In genomic region chr17:1035546-1036170, GRCh38 we compare ENCODE assay signal across 23 cellular contexts. TPM values are rescaled to one million over a fixed set of nuclear protein-coding genes. Genes with fewer than 3 reads are reported as not detected.
DNase-seq lines count a peak whose midpoint lies in the region; TF ChIP-seq lines count a peak whose summit lies in the region.
"Had no signal": no experiment of that assay in that cellular context is flagged by ENCODE, and none has a peak within 500 bp of the region (broad histone marks: within the 10 kb centered on the region; RNA-seq: fewer than 3 reads in every experiment).

No MANE protein-coding gene starts in this region.

- no peak for TF ChIP-seq CTCF in SK-N-SH (IDR thresholded peaks at IDR 0.05)
- TF ChIP-seq CTCF in mesothelial cell of epicardium (IDR thresholded peaks at IDR 0.05; ENCODE audit: unreplicated experiment) = no peak

- H3K4me3 ChIP-seq in BLaER1 (no peak overlapping the region), SK-N-SH (ENCODE audit: low read depth in 2 of 2, low read length in 1 of 2) (no peak overlapping the region)
- H3K4me3 ChIP-seq: BLaER1 treated with 17β-estradiol and CSF1 and Interleukin-3, amounts not matched to agents 10 nM and 100 nM; gastroesophageal sphincter; HAP-1; ovary; right atrium auricular region had no signal

- H3K4me1 ChIP-seq in BLaER1 (peaks cover 66% of the 10 kb centered on the region), SK-N-SH (ENCODE audit: control insufficient read depth in 1 of 2, insufficient read depth in 2 of 2, low read depth in 1 of 2, low read length in 1 of 2) (peaks cover 0 to 19% of the 10 kb centered on the region in 2 experiments; a peak in 1 of 4 replicates)
- H3K4me1 ChIP-seq: HAP-1 had no signal

- peaks cover 3% of the 10 kb centered on the region for H3F3A ChIP-seq in SK-N-SH (replicated peaks; ENCODE audit: insufficient read depth)

- no peaks in the 10 kb centered on the region for H3K9me2 ChIP-seq in SK-N-SH

- H4K20me1 ChIP-seq in BLaER1 = peaks cover 30% of the 10 kb centered on the region
- H4K20me1 ChIP-seq in SK-N-SH (ENCODE audit: insufficient read depth) = peaks cover 54% of the 10 kb centered on the region

- peak overlapping the region; percentile 43 for H3K27ac Mint-ChIP-seq in mesothelial cell of epicardium
- H3K27ac Mint-ChIP-seq: activated CD8-positive, alpha-beta memory T cell treated with anti-CD3 and anti-CD28 coated beads, Interleukin-2, amount 10 ng/mL, durations not matched to agents 7 days and 5 days; activated naive CD8-positive, alpha-beta T cell treated with anti-CD3 and anti-CD28 coated beads for 36 hours; T-helper 17 cell had no signal

- H3K27ac ChIP-seq in BLaER1 (no peak overlapping the region), SK-N-SH (ENCODE audit: low read depth in 2 of 2, low read length in 1 of 2) (no peak overlapping the region; a peak in 1 of 4 replicates)
- H3K27ac ChIP-seq: BLaER1 treated with 17β-estradiol and CSF1 and Interleukin-3, amounts not matched to agents 10 nM and 100 nM; ovary; right atrium auricular region had no signal

- H3K27me3 Mint-ChIP-seq in mesothelial cell of epicardium (ENCODE audit: low read depth) = peaks cover 8% of the 10 kb centered on the region
- H3K27me3 Mint-ChIP-seq: activated CD8-positive, alpha-beta memory T cell treated with anti-CD3 and anti-CD28 coated beads, Interleukin-2, amount 10 ng/mL, durations not matched to agents 7 days and 5 days; activated naive CD8-positive, alpha-beta T cell treated with anti-CD3 and anti-CD28 coated beads for 36 hours; naive B cell; T-helper 17 cell had no signal

- no peaks in the 10 kb centered on the region for H3K36me3 Mint-ChIP-seq in mesothelial cell of epicardium
- H3K36me3 Mint-ChIP-seq: naive B cell had no signal

- H3K9ac ChIP-seq in BLaER1 (no peak overlapping the region), SK-N-SH (no peak overlapping the region)

- CTCF ChIA-PET in SK-N-SH (lab: Yijun Ruan, JAX) = interaction anchor here (1.2 to 3.2 kb wide), 2 partner anchors 20 to 55 kb away, joined by 3 to 13 read pairs; no protein-coding TSS in a partner anchor

- no peak for TF ChIP-seq EP300 in SK-N-SH (IDR thresholded peaks at IDR 0.05; ENCODE audit: borderline replicate concordance in 1 of 2, low read depth in 1 of 2, low read length in 1 of 2)

- H2AFZ ChIP-seq in SK-N-SH (ENCODE audit: low read depth) = no peak overlapping the region

- H3K4me2 ChIP-seq in BLaER1 (peak overlapping the region; percentile 49), SK-N-SH (no peak overlapping the region)

- H3K36me3 ChIP-seq in BLaER1 (peaks cover under 1% of the 10 kb centered on the region; the same call in 1 of the 2 replicates), SK-N-SH (replicated peaks in 1 of 2; ENCODE audit: control insufficient read depth in 1 of 2, insufficient read depth in 2 of 2, low read length in 1 of 2) (peaks cover 0 to 13% of the 10 kb centered on the region in 2 experiments)
- H3K36me3 ChIP-seq: HAP-1, ovary had no signal

- H3K9me3 ChIP-seq in BLaER1 (no peaks in the 10 kb centered on the region), SK-N-SH (no peaks in the 10 kb centered on the region)
- H3K9me3 ChIP-seq: BLaER1 treated with 17β-estradiol and CSF1 and Interleukin-3, amounts not matched to agents 10 nM and 100 nM; gastroesophageal sphincter; HAP-1; ovary; right atrium auricular region had no signal

- no peak for TF ChIP-seq RAD21 in SK-N-SH (IDR thresholded peaks at IDR 0.05; ENCODE audit: low read length)

- WGBS in SK-N-SH (ENCODE audit: low lambda C conversion rate) = 50% methylated on average over 13 of the region's 17 CpGs

- H3K79me2 ChIP-seq in SK-N-SH (ENCODE audit: insufficient read depth) = no peaks in the 10 kb centered on the region

- DNase-seq in NCI-H1694 treated with DMSO at 0.1 percent for 48 hours (lab: John Stamatoyannopoulos, UW) = peak; percentile 76
- peak; percentile 52 for DNase-seq in SK-N-SH
- DNase-seq in mesothelial cell of epicardium (ENCODE audit: low spot score in 2 of 2, unreplicated experiment in 2 of 2) = no peak
- no peak for DNase-seq in erythroblast (lab: John Stamatoyannopoulos, UW)
- DNase-seq in COLO668 (lab: John Stamatoyannopoulos, UW; ENCODE audit: unreplicated experiment) = no peak
- no peak for DNase-seq in occipital lobe (lab: John Stamatoyannopoulos, UW)
- no peak for DNase-seq in SKM-1 treated with dmso at 0.1 percent for 144 hours (lab: John Stamatoyannopoulos, UW; ENCODE audit: unreplicated experiment)
- DNase-seq: activated CD4-positive, alpha-beta T cell treated with anti-CD3 and anti-CD28 coated beads for 48 hours; activated CD8-positive, alpha-beta memory T cell treated with anti-CD3 and anti-CD28 coated beads, Interleukin-2, amount 10 ng/mL, durations not matched to agents 7 days and 5 days; activated naive CD8-positive, alpha-beta T cell treated with anti-CD3 and anti-CD28 coated beads for 36 hours; effector memory CD4-positive, alpha-beta T cell; naive B cell; NCI-H748 treated with DMSO at 0.1 percent for 48 hours; OCI-M1; ovary; stimulated activated CD8-positive, alpha-beta memory T cell treated with anti-CD3 and anti-CD28 coated beads, Interleukin-4, amount 100 ng/mL, for 48 hours; T-helper 17 cell; trophoblast cell had no signal

- no peak overlapping the region for H3K4me3 Mint-ChIP-seq in mesothelial cell of epicardium
- H3K4me3 Mint-ChIP-seq: activated CD8-positive, alpha-beta memory T cell treated with anti-CD3 and anti-CD28 coated beads, Interleukin-2, amount 10 ng/mL, durations not matched to agents 7 days and 5 days; activated naive CD8-positive, alpha-beta T cell treated with anti-CD3 and anti-CD28 coated beads for 36 hours; T-helper 17 cell had no signal

- POLR2A ChIA-PET in SK-N-SH (lab: Yijun Ruan, JAX) = no interaction called here

- no peak for TF ChIP-seq POLR2A in erythroblast (IDR thresholded peaks at IDR 0.05; ENCODE audit: low read length)

- H3K4me1 Mint-ChIP-seq in mesothelial cell of epicardium = peaks cover 6% of the 10 kb centered on the region
- H3K4me1 Mint-ChIP-seq: activated CD8-positive, alpha-beta memory T cell treated with anti-CD3 and anti-CD28 coated beads, Interleukin-2, amount 10 ng/mL, durations not matched to agents 7 days and 5 days; activated naive CD8-positive, alpha-beta T cell treated with anti-CD3 and anti-CD28 coated beads for 36 hours had no signal

- no peaks in the 10 kb centered on the region for H3K27me3 ChIP-seq in BLaER1
- H3K27me3 ChIP-seq in SK-N-SH (ENCODE audit: insufficient read depth) = no peaks in the 10 kb centered on the region
- H3K27me3 ChIP-seq: gastroesophageal sphincter, ovary, right atrium auricular region had no signal

- no peaks in the 10 kb centered on the region for H3K9me3 Mint-ChIP-seq in mesothelial cell of epicardium
- H3K9me3 Mint-ChIP-seq: activated naive CD8-positive, alpha-beta T cell treated with anti-CD3 and anti-CD28 coated beads for 36 hours; naive B cell had no signal

TF ChIP-seq in SK-N-SH, 30 proteins besides CTCF, POLR2A, EP300 and RAD21:
- TF ChIP-seq RXRA (IDR thresholded peaks at IDR 0.05; ENCODE audit: borderline replicate concordance, low read depth) (no peak), TCF12 (IDR thresholded peaks at IDR 0.05) (no peak), MEF2A (IDR thresholded peaks at IDR 0.05; ENCODE audit: borderline replicate concordance, low read depth) (no peak), YY1 (IDR thresholded peaks at IDR 0.05; ENCODE audit: low read depth) (no peak)

RNA-seq across cellular contexts. Expression of gene TIMM22, which starts 38.7 kb away (rescaled TPM):
- polyA plus RNA-seq in SK-N-SH (2012; rRNA removed) = 9.9 and 10.7 TPM in 2 replicates
- 11.3 and 11.4 TPM in 2 replicates for polyA plus RNA-seq in SK-N-SH (2012; cell fraction: cytosol; rRNA removed)
- polyA plus RNA-seq in SK-N-SH (2012; cell fraction: nucleus; rRNA removed) = 5.0 and 5.2 TPM in 2 replicates
- total RNA-seq in mesothelial cell of epicardium (14.9 to 16.3 TPM (median 15.5 TPM) in 3 replicates), occipital lobe (12.0 TPM)

RNA-seq across cellular contexts. Expression of gene NXN, which starts 56.1 kb away (rescaled TPM):
- polyA plus RNA-seq in SK-N-SH (2012; rRNA removed) = 19.5 and 23.9 TPM in 2 replicates
- polyA plus RNA-seq in SK-N-SH (2012; cell fraction: cytosol; rRNA removed) = 13.0 and 16.3 TPM in 2 replicates
- 16.6 and 20.7 TPM in 2 replicates for polyA plus RNA-seq in SK-N-SH (2012; cell fraction: nucleus; rRNA removed)
- total RNA-seq in mesothelial cell of epicardium (99.1 to 107 TPM (median 106 TPM) in 3 replicates), occipital lobe (16.7 TPM)

Comparison
In these comparisons a context has a peak if more than half of its experiments do, and no peak if none do; other contexts are left out.
1. DNase-seq: peak in NCI-H1694 treated with DMSO at 0.1 percent for 48 hours (single experiment) and SK-N-SH (single experiment); none in mesothelial cell of epicardium (0 of 2), erythroblast (0 of 2), COLO668 (single experiment), occipital lobe (single experiment) and SKM-1 treated with dmso at 0.1 percent for 144 hours (single experiment).